Comparison of ENCODE assay signal across 14 cellular contexts in the genomic region with DNA sequence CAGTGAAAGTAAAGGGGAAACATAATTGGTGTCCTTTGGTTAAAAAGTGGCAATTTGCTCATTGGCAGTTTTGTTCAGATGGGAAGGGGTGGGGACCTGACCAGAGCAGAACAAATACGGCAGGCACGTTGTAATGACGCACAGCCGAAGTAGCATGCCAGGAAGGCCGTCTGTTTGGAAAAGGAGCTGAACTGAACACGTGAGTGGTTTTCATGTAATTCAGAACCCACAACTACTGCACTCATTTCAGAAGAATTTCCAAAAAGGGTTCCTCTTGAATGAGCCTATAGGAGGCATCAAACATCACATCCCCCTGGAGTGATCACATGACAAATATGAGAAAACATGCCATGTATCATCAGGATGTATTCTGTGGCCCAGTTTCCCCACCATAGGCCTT. TPM values are rescaled to one million over a fixed set of nuclear protein-coding genes. Genes with fewer than 3 reads are reported as not detected.
A peak's percentile ranks its signal among the peaks of the same experiment; 100 is the strongest.
DNase-seq lines count a peak whose midpoint lies in the region; ATAC-seq lines count a peak whose summit lies in the region.
"Had no signal": no experiment of that assay in that cellular context is flagged by ENCODE, and none has a peak within 500 bp of the region (broad histone marks: within the 10 kb centered on the region; RNA-seq: fewer than 3 reads in every experiment).

No MANE protein-coding gene starts in this region.

- DNase-seq in AG08396 (ENCODE audit: low spot score) (peak; percentile 81), HT1080 (ENCODE audit: low read depth) (peak; percentile 78), fibroblast of gingiva (ENCODE audit: low read depth) (peak; percentile 94), trophoblast cell (no peak), amygdala (lab: John Stamatoyannopoulos, UW) (no peak), GM19238 (ENCODE audit: insufficient read length, low spot score) (no peak)
- DNase-seq in activated CD8-positive, alpha-beta memory T cell treated with anti-CD3 and anti-CD28 coated beads for 24 hours = no peak
- DNase-seq: activated CD4-positive, alpha-beta T cell treated with anti-CD3 and anti-CD28 coated beads, Interleukin-2, amount 50 U/mL, for 1 hour; central memory CD4-positive, alpha-beta T cell; Karpas-422; NCI-H2171 treated with DMSO at 0.1 percent for 48 hours had no signal

- no peak overlapping the region for H2BK5ac ChIP-seq in trophoblast cell (ENCODE audit: low read depth, low read length, poor library complexity)

- no peaks in the 10 kb centered on the region for H3K79me1 ChIP-seq in trophoblast cell (ENCODE audit: low read length)

- H4K91ac ChIP-seq in trophoblast cell (ENCODE audit: low read depth, low read length) = no peak overlapping the region

- no peak overlapping the region for H3K4me3 ChIP-seq in trophoblast cell (ENCODE audit: low read depth, low read length)
- H3K4me3 ChIP-seq: neural progenitor cell had no signal

- WGBS in trophoblast cell (ENCODE audit: extremely low coverage, insufficient coverage, insufficient read length) = no CpG with 5 or more reads among the region's 6 CpGs

- H3K27ac ChIP-seq in trophoblast cell (ENCODE audit: low read depth, low read length) = no peak overlapping the region
- H3K27ac ChIP-seq: C4-2B, neural progenitor cell had no signal

- H3K4me2 ChIP-seq in trophoblast cell (ENCODE audit: low read length) = no peak overlapping the region
- H3K4me2 ChIP-seq: neural progenitor cell had no signal

- ATAC-seq in GM21360 (IDR thresholded peaks at IDR 0.05; ENCODE audit: unreplicated experiment) = no peak

- H2BK120ac ChIP-seq in trophoblast cell (ENCODE audit: insufficient read depth, low read length, poor library complexity) = no peak overlapping the region

- H3K79me2 ChIP-seq in trophoblast cell (ENCODE audit: control insufficient read depth, insufficient read depth, low read length, poor library complexity) = no peaks in the 10 kb centered on the region

- peak overlapping the region; percentile 38 for H3K9ac ChIP-seq in trophoblast cell (ENCODE audit: low read length)
- H3K9ac ChIP-seq: neural progenitor cell had no signal

- H4K12ac ChIP-seq in trophoblast cell (ENCODE audit: low read depth, low read length) = no peak overlapping the region

- H3K14ac ChIP-seq in trophoblast cell (ENCODE audit: low read length) = no peak overlapping the region

- no peaks in the 10 kb centered on the region for H3K36me3 ChIP-seq in trophoblast cell (ENCODE audit: control insufficient read depth in 1 of 2, insufficient read depth in 2 of 2, low read length in 2 of 2)
- H3K36me3 ChIP-seq: neural progenitor cell had no signal

- H2BK12ac ChIP-seq in trophoblast cell (ENCODE audit: low read length) = no peak overlapping the region

- H3K27me3 ChIP-seq in trophoblast cell (ENCODE audit: insufficient read depth, low read length) = no peaks in the 10 kb centered on the region
- H3K27me3 ChIP-seq: neural progenitor cell had no signal

- no peak overlapping the region for H3K18ac ChIP-seq in trophoblast cell (ENCODE audit: low read length)

- peaks cover 2% of the 10 kb centered on the region for H3K9me3 ChIP-seq in trophoblast cell (ENCODE audit: insufficient read depth, low read depth, low read length)

- H3K23ac ChIP-seq in trophoblast cell (ENCODE audit: low read length) = no peak overlapping the region

- H3K4me1 ChIP-seq in trophoblast cell (ENCODE audit: control insufficient read depth in 1 of 2, insufficient read depth in 2 of 2, low read length in 2 of 2) = peaks cover 0 to 3% of the 10 kb centered on the region in 2 experiments

- no peak overlapping the region for H2AK5ac ChIP-seq in trophoblast cell (ENCODE audit: low read length)

- H4K8ac ChIP-seq in trophoblast cell (ENCODE audit: low read depth, low read length) = no peak overlapping the region

- no peak overlapping the region for H3K4ac ChIP-seq in trophoblast cell (ENCODE audit: low read depth, low read length)

- no peak overlapping the region for H2AFZ ChIP-seq in trophoblast cell (ENCODE audit: insufficient read depth, low read length, poor library complexity)
- H2AFZ ChIP-seq: neural progenitor cell had no signal

RNA-seq across cellular contexts. Expression of a gene that starts 42.9 kb away (rescaled TPM):
- total RNA-seq in HT1080 (2014; rRNA removed; shearing (Covaris generic)) = 1.3 and 6.8 TPM in 2 replicates
- 8.8 and 11.1 TPM in 2 replicates for polyA plus RNA-seq in HT1080 (2015; cell fraction: cytosol; rRNA removed)
- 8.6 and 9.6 TPM in 2 replicates for polyA plus RNA-seq in HT1080 (2015; cell fraction: nucleus; rRNA removed)
- 47.8 and 49.5 TPM in 2 replicates for polyA plus RNA-seq in trophoblast cell (2013)

Comparison
In these comparisons a context has a peak if more than half of its experiments do, and no peak if none do; other contexts are left out.
1. DNase-seq: peak in AG08396 (single experiment), HT1080 (single experiment) and fibroblast of gingiva (single experiment); none in trophoblast cell (0 of 2), amygdala (0 of 56), GM19238 (single experiment) and activated CD8-positive, alpha-beta memory T cell treated with anti-CD3 and anti-CD28 coated beads for 24 hours (single experiment).